Comparison of ENCODE assay signal across 1 cellular context in the genomic region with DNA sequence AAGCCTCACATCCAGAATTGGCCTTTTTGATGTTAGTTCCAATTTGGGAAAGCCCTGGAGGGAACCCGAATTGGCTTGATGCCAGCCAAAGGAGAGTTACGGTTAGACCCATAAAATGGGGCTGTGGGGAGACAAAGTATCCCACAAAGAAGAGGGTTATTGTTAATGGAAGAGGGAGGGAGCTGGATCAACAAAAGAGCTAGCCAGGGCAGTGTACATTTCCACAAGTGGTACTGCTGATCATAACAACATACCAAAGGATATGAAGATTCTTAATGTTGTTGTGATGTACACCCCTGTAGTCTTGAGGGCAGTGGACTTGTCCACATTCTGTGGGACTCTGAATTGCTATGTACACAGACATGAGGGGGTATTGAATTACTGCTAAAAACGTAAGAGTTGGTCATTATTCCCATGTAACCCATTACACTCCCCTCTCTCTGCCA.
TF ChIP-seq lines count a peak whose summit lies in the region.

No MANE protein-coding gene starts in this region.

TF ChIP-seq in GM23338, 12 proteins besides CTCF, POLR2A, EP300 and RAD21:
- TF ChIP-seq, protein P1, sequence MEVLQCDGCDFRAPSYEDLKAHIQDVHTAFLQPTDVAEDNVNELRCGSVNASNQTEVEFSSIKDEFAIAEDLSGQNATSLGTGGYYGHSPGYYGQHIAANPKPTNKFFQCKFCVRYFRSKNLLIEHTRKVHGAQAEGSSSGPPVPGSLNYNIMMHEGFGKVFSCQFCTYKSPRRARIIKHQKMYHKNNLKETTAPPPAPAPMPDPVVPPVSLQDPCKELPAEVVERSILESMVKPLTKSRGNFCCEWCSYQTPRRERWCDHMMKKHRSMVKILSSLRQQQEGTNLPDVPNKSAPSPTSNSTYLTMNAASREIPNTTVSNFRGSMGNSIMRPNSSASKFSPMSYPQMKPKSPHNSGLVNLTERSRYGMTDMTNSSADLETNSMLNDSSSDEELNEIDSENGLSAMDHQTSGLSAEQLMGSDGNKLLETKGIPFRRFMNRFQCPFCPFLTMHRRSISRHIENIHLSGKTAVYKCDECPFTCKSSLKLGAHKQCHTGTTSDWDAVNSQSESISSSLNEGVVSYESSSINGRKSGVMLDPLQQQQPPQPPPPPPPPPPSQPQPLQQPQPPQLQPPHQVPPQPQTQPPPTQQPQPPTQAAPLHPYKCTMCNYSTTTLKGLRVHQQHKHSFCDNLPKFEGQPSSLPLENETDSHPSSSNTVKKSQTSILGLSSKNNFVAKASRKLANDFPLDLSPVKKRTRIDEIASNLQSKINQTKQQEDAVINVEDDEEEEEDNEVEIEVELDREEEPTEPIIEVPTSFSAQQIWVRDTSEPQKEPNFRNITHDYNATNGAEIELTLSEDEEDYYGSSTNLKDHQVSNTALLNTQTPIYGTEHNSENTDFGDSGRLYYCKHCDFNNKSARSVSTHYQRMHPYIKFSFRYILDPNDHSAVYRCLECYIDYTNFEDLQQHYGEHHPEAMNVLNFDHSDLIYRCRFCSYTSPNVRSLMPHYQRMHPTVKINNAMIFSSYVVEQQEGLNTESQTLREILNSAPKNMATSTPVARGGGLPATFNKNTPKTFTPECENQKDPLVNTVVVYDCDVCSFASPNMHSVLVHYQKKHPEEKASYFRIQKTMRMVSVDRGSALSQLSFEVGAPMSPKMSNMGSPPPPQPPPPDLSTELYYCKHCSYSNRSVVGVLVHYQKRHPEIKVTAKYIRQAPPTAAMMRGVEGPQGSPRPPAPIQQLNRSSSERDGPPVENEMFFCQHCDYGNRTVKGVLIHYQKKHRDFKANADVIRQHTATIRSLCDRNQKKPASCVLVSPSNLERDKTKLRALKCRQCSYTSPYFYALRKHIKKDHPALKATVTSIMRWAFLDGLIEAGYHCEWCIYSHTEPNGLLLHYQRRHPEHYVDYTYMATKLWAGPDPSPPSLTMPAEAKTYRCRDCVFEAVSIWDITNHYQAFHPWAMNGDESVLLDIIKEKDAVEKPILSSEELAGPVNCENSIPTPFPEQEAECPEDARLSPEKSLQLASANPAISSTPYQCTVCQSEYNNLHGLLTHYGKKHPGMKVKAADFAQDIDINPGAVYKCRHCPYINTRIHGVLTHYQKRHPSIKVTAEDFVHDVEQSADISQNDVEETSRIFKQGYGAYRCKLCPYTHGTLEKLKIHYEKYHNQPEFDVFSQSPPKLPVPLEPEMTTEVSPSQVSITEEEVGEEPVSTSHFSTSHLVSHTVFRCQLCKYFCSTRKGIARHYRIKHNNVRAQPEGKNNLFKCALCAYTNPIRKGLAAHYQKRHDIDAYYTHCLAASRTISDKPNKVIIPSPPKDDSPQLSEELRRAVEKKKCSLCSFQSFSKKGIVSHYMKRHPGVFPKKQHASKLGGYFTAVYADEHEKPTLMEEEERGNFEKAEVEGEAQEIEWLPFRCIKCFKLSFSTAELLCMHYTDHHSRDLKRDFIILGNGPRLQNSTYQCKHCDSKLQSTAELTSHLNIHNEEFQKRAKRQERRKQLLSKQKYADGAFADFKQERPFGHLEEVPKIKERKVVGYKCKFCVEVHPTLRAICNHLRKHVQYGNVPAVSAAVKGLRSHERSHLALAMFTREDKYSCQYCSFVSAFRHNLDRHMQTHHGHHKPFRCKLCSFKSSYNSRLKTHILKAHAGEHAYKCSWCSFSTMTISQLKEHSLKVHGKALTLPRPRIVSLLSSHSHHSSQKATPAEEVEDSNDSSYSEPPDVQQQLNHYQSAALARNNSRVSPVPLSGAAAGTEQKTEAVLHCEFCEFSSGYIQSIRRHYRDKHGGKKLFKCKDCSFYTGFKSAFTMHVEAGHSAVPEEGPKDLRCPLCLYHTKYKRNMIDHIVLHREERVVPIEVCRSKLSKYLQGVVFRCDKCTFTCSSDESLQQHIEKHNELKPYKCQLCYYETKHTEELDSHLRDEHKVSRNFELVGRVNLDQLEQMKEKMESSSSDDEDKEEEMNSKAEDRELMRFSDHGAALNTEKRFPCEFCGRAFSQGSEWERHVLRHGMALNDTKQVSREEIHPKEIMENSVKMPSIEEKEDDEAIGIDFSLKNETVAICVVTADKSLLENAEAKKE (CRISPR knock-in tag; IDR thresholded peaks at IDR 0.05): no peak
- TF ChIP-seq, protein P2, sequence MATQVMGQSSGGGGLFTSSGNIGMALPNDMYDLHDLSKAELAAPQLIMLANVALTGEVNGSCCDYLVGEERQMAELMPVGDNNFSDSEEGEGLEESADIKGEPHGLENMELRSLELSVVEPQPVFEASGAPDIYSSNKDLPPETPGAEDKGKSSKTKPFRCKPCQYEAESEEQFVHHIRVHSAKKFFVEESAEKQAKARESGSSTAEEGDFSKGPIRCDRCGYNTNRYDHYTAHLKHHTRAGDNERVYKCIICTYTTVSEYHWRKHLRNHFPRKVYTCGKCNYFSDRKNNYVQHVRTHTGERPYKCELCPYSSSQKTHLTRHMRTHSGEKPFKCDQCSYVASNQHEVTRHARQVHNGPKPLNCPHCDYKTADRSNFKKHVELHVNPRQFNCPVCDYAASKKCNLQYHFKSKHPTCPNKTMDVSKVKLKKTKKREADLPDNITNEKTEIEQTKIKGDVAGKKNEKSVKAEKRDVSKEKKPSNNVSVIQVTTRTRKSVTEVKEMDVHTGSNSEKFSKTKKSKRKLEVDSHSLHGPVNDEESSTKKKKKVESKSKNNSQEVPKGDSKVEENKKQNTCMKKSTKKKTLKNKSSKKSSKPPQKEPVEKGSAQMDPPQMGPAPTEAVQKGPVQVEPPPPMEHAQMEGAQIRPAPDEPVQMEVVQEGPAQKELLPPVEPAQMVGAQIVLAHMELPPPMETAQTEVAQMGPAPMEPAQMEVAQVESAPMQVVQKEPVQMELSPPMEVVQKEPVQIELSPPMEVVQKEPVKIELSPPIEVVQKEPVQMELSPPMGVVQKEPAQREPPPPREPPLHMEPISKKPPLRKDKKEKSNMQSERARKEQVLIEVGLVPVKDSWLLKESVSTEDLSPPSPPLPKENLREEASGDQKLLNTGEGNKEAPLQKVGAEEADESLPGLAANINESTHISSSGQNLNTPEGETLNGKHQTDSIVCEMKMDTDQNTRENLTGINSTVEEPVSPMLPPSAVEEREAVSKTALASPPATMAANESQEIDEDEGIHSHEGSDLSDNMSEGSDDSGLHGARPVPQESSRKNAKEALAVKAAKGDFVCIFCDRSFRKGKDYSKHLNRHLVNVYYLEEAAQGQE (IDR thresholded peaks at IDR 0.05; ENCODE audit: unreplicated experiment): no peak
- TF ChIP-seq POLR2AphosphoS5 (IDR thresholded peaks at IDR 0.05; ENCODE audit: low read depth) (no peak), STAT1 (IDR thresholded peaks at IDR 0.05; ENCODE audit: unreplicated experiment) (no peak), EZH2 (IDR thresholded peaks at IDR 0.05; ENCODE audit: low read depth, unreplicated experiment) (no peak), EZH2phosphoT487 (IDR thresholded peaks at IDR 0.05; ENCODE audit: unreplicated experiment) (no peak), ZNF331 (CRISPR knock-in tag; IDR thresholded peaks at IDR 0.05; ENCODE audit: low read depth) (no peak)
